8 cellular contexts compared by ENCODE assay signal in genomic region chr5:119808024-119808423, GRCh38.
"Had no signal": no experiment of that assay in that cellular context is flagged by ENCODE, and none has a peak within 500 bp of the region (broad histone marks: within the 10 kb centered on the region; RNA-seq: fewer than 3 reads in every experiment).

No MANE protein-coding gene starts in this region.

- ATAC-seq: GM12878 had no signal

- H3K4me3 ChIP-seq: GM12878 had no signal

- FAIRE-seq: G401.6, GM12878, GM12891, GM12892, GM18507, GM19239 had no signal

- DNase-seq: GDM1, GF-D8 had no signal
